ENCODE assay signal across 30 cellular contexts in the genomic region with DNA sequence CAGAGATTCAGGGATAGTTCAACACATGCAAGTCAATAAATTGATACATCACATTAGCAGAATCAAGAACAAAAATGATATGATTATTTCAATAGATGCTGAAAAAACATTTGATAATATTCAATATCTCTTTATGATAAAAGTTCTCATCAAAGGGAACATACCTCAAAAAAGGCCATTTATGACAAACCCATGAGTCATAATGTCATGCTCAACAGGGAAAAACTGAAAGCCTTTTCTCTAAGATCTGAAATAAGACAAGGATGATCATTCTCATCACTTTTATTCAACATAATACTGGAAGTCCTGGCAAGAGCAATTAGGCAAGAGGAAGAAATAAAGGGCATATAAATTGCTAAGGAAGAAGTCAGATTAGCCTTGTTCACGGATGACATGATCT.
"Had no signal": no experiment of that assay in that cellular context is flagged by ENCODE, and none has a peak within 500 bp of the region (broad histone marks: within the 10 kb centered on the region; RNA-seq: fewer than 3 reads in every experiment).

No MANE protein-coding gene starts in this region.

- H3K4me3 ChIP-seq: coronary artery, esophagus muscularis mucosa, lung, mucosa of descending colon, right lobe of liver, suprapubic skin, transverse colon, upper lobe of right lung, uterus had no signal

- H3K27ac Mint-ChIP-seq: mesothelial cell of epicardium; naive B cell; natural killer cell treated with Interleukin-12 subunit alpha and Interleukin-12 subunit beta and Interleukin-15 and Interleukin-18, amount 100 ng/mL, for 72 hours; progenitor cell of endocrine pancreas; stimulated activated naive CD8-positive, alpha-beta T cell treated with anti-CD3 and anti-CD28 coated beads, Interleukin-15, amount 100 ng/mL, for 72 hours had no signal

- ATAC-seq: foreskin keratinocyte; left lobe of liver; mucosa of descending colon; natural killer cell treated with Interleukin-12 subunit alpha and Interleukin-12 subunit beta and Interleukin-15 and Interleukin-18, amount 100 ng/mL, for 72 hours; right lobe of liver; stimulated activated naive CD8-positive, alpha-beta T cell treated with anti-CD3 and anti-CD28 coated beads, Interleukin-15, amount 100 ng/mL, for 72 hours; upper lobe of right lung had no signal

- H3K9ac ChIP-seq: parathyroid adenoma had no signal

- H3K27ac ChIP-seq: coronary artery, esophagus muscularis mucosa, foreskin keratinocyte, neutrophil, parathyroid adenoma, right lobe of liver, suprapubic skin, transverse colon, upper lobe of right lung, uterus had no signal

- H2AFZ ChIP-seq: parathyroid adenoma had no signal

- H3K4me1 Mint-ChIP-seq: mesothelial cell of epicardium; naive B cell; neural crest cell; stimulated activated naive CD8-positive, alpha-beta T cell treated with anti-CD3 and anti-CD28 coated beads, Interleukin-15, amount 100 ng/mL, for 72 hours had no signal

- H3K4me1 ChIP-seq: esophagus muscularis mucosa, parathyroid adenoma, right lobe of liver, suprapubic skin, transverse colon, upper lobe of right lung, uterus had no signal

- H3K9me3 ChIP-seq: neutrophil, right lobe of liver had no signal

- DNase-seq: dermis blood vessel endothelial cell; effector memory CD4-positive, alpha-beta T cell; head of caudate nucleus; kidney; mesenchymal stem cell; mucosa of descending colon; naive B cell; right lobe of liver; small intestine; stimulated activated CD4-positive, alpha-beta T cell treated with anti-CD3 and anti-CD28 coated beads, Interleukin-15, amount 100 ng/mL, for 24 hours; stimulated activated CD4-positive, alpha-beta T cell treated with anti-CD3 and anti-CD28 coated beads, Interleukin-2, amount 100 ng/mL, for 48 hours; stimulated activated CD8-positive, alpha-beta memory T cell treated with anti-CD3 and anti-CD28 coated beads, Interleukin-4, amount 100 ng/mL, for 48 hours; stimulated activated naive CD4-positive, alpha-beta T cell; stimulated activated naive CD8-positive, alpha-beta T cell treated with anti-CD3 and anti-CD28 coated beads, Interleukin-15, amount 100 ng/mL, for 72 hours; transverse colon; upper lobe of right lung; uterus had no signal

- H3K36me3 ChIP-seq: esophagus muscularis mucosa, neutrophil, right lobe of liver, suprapubic skin, transverse colon, upper lobe of right lung, uterus had no signal

- H3K36me3 Mint-ChIP-seq: mesothelial cell of epicardium had no signal

- H3K27me3 ChIP-seq: esophagus muscularis mucosa, neutrophil, right lobe of liver, transverse colon, upper lobe of right lung, uterus had no signal

- H3K79me2 ChIP-seq: parathyroid adenoma had no signal

- H3K4me3 Mint-ChIP-seq: mesothelial cell of epicardium; naive B cell; natural killer cell treated with Interleukin-12 subunit alpha and Interleukin-12 subunit beta and Interleukin-15 and Interleukin-18, amount 100 ng/mL, for 72 hours; neural crest cell; stimulated activated naive CD8-positive, alpha-beta T cell treated with anti-CD3 and anti-CD28 coated beads, Interleukin-15, amount 100 ng/mL, for 72 hours had no signal

- FAIRE-seq: endothelial cell of umbilical vein, small intestine had no signal
